In genomic region chr17:49588726-49589555, GRCh38 we compare ENCODE assay signal across 17 cellular contexts. TPM values are rescaled to one million over a fixed set of nuclear protein-coding genes. Genes with fewer than 3 reads are reported as not detected.
A peak's percentile ranks its signal among the peaks of the same experiment; 100 is the strongest.
DNase-seq lines count a peak whose midpoint lies in the region; ATAC-seq and TF ChIP-seq lines count a peak whose summit lies in the region.
"Had no signal": no experiment of that assay in that cellular context is flagged by ENCODE, and none has a peak within 500 bp of the region (broad histone marks: within the 10 kb centered on the region; RNA-seq: fewer than 3 reads in every experiment).

No MANE protein-coding gene starts in this region.

- no peaks in the 10 kb centered on the region for H4K20me1 ChIP-seq in SK-N-SH (ENCODE audit: insufficient read depth)

- no peak overlapping the region for H4K91ac ChIP-seq in mesenchymal stem cell (ENCODE audit: low read length)

- H3K4me3 ChIP-seq in SK-N-SH (ENCODE audit: low read depth in 2 of 2, low read length in 1 of 2), result no peak overlapping the region
- H3K4me3 ChIP-seq in fibroblast of mammary gland (ENCODE audit: control insufficient read depth, low read depth, low read length), result no peak overlapping the region
- no peak overlapping the region for H3K4me3 ChIP-seq in tibial artery
- peak overlapping the region in 1 of 2 experiments; percentile 3 for H3K4me3 ChIP-seq in mesenchymal stem cell (ENCODE audit: insufficient read depth in 1 of 2, low read depth in 1 of 2, low read length in 2 of 2)

- H3K4me1 Mint-ChIP-seq in activated CD8-positive, alpha-beta T cell treated with anti-CD3 and anti-CD28 coated beads, Interleukin-2, amount 10 ng/mL, durations not matched to agents 7 days and 5 days (ENCODE audit: low read depth), result peaks cover 4% of the 10 kb centered on the region
- H3K4me1 Mint-ChIP-seq in activated CD8-positive, alpha-beta T cell treated with anti-CD3 and anti-CD28 coated beads for 36 hours (ENCODE audit: low read depth), result no peaks in the 10 kb centered on the region
- no peaks in the 10 kb centered on the region for H3K4me1 Mint-ChIP-seq in stimulated activated naive B cell treated with anti-CD40 and anti-IgM and Interleukin-4, amounts not matched to agents 10 μg/mL and 1 μg/mL and 100 μg/mL, for 72 hours
- H3K4me1 Mint-ChIP-seq: activated CD4-positive, alpha-beta T cell treated with anti-CD3 and anti-CD28 coated beads for 36 hours had no signal

- no peak overlapping the region for H2BK5ac ChIP-seq in mesenchymal stem cell (ENCODE audit: low read depth, low read length, poor library complexity, severe bottlenecking)

- no peaks in the 10 kb centered on the region for H3K79me2 ChIP-seq in SK-N-SH (ENCODE audit: insufficient read depth)

- no peak overlapping the region for H3K23ac ChIP-seq in mesenchymal stem cell (ENCODE audit: low read length in 2 of 2)

- H2BK12ac ChIP-seq in mesenchymal stem cell (ENCODE audit: low read length in 2 of 2), result no peak overlapping the region

- H3K27me3 ChIP-seq in SK-N-SH (ENCODE audit: insufficient read depth) (no peaks in the 10 kb centered on the region), tibial artery (no peaks in the 10 kb centered on the region), mesenchymal stem cell (ENCODE audit: control insufficient read depth in 1 of 2, insufficient read depth in 1 of 2, low read length in 2 of 2) (no peaks in the 10 kb centered on the region)

- H3K27ac ChIP-seq in SK-N-SH (ENCODE audit: low read depth in 2 of 2, low read length in 1 of 2) (peak overlapping the region in 1 of 2 experiments; percentile 73; a peak in 2 of 4 replicates), tibial artery (peak overlapping the region; percentile 80 to 83), mesenchymal stem cell (ENCODE audit: low read length, poor library complexity, severe bottlenecking) (no peak overlapping the region)
- H3K27ac ChIP-seq: 22Rv1 had no signal

- no peak overlapping the region for H3K4ac ChIP-seq in mesenchymal stem cell (ENCODE audit: low read depth in 1 of 2, low read length in 2 of 2)

- no peak overlapping the region for H3K14ac ChIP-seq in mesenchymal stem cell (ENCODE audit: low read length in 2 of 2)

- TF ChIP-seq EP300 in SK-N-SH (IDR thresholded peaks at IDR 0.05; ENCODE audit: borderline replicate concordance in 1 of 2, low read depth in 1 of 2, low read length in 1 of 2), result no peak

- H3K9me2 ChIP-seq in SK-N-SH, result no peaks in the 10 kb centered on the region

- H3K9me3 ChIP-seq in SK-N-SH, result no peaks in the 10 kb centered on the region
- no peaks in the 10 kb centered on the region for H3K9me3 ChIP-seq in tibial artery
- H3K9me3 ChIP-seq in mesenchymal stem cell (ENCODE audit: control insufficient read depth, low read length), result no peaks in the 10 kb centered on the region

- no peak overlapping the region for H2AK5ac ChIP-seq in mesenchymal stem cell (ENCODE audit: low read length, severe bottlenecking)

- no peak overlapping the region for H3K18ac ChIP-seq in mesenchymal stem cell (ENCODE audit: low read depth in 1 of 2, low read length in 2 of 2)

- peaks cover 3 to 20% of the 10 kb centered on the region in 2 experiments; a peak in 3 of 4 replicates for H3K4me1 ChIP-seq in SK-N-SH (ENCODE audit: control insufficient read depth in 1 of 2, insufficient read depth in 2 of 2, low read depth in 1 of 2, low read length in 1 of 2)
- peaks cover 0 to 54% (median 28%) of the 10 kb centered on the region in 4 donors for H3K4me1 ChIP-seq in tibial artery
- peaks cover 9% of the 10 kb centered on the region for H3K4me1 ChIP-seq in mesenchymal stem cell (ENCODE audit: control insufficient read depth, insufficient read depth, low read depth, low read length)

- peaks cover 19% of the 10 kb centered on the region for H3F3A ChIP-seq in SK-N-SH (replicated peaks; ENCODE audit: insufficient read depth)

- intact Hi-C loops in activated CD8-positive, alpha-beta T cell treated with anti-CD3 and anti-CD28 coated beads for 36 hours (cut with micrococcal nuclease), result no loop called here
- intact Hi-C loops in tibial artery (cut with DNase I; ENCODE audit: low total_unique reads), result no loop called here

- H3K27me3 Mint-ChIP-seq in activated CD8-positive, alpha-beta T cell treated with anti-CD3 and anti-CD28 coated beads, Interleukin-2, amount 10 ng/mL, durations not matched to agents 7 days and 5 days (ENCODE audit: low read depth), result no peaks in the 10 kb centered on the region
- no peaks in the 10 kb centered on the region for H3K27me3 Mint-ChIP-seq in activated CD8-positive, alpha-beta T cell treated with anti-CD3 and anti-CD28 coated beads for 36 hours
- no peaks in the 10 kb centered on the region for H3K27me3 Mint-ChIP-seq in stimulated activated naive B cell treated with anti-CD40 and anti-IgM and Interleukin-4, amounts not matched to agents 10 μg/mL and 1 μg/mL and 100 μg/mL, for 72 hours
- H3K27me3 Mint-ChIP-seq: activated CD4-positive, alpha-beta T cell treated with anti-CD3 and anti-CD28 coated beads for 36 hours; T-helper 17 cell had no signal

- H3K9ac ChIP-seq in SK-N-SH (no peak overlapping the region), mesenchymal stem cell (ENCODE audit: low read length) (no peak overlapping the region)

- ATAC-seq in activated CD8-positive, alpha-beta T cell treated with anti-CD3 and anti-CD28 coated beads, Interleukin-2, amount 10 ng/mL, durations not matched to agents 7 days and 5 days, result peak; percentile 27
- no peak for ATAC-seq in activated CD8-positive, alpha-beta T cell treated with anti-CD3 and anti-CD28 coated beads for 36 hours
- ATAC-seq in stimulated activated naive B cell treated with anti-CD40 and anti-IgM and Interleukin-4, amounts not matched to agents 10 μg/mL and 1 μg/mL and 100 μg/mL, for 72 hours (replicated peaks), result no peak
- ATAC-seq in HG02798 (IDR thresholded peaks at IDR 0.05; ENCODE audit: poor library complexity, unreplicated experiment), result no peak
- ATAC-seq: activated CD4-positive, alpha-beta T cell treated with anti-CD3 and anti-CD28 coated beads for 36 hours; T-helper 17 cell had no signal

- H3K36me3 Mint-ChIP-seq in activated CD8-positive, alpha-beta T cell treated with anti-CD3 and anti-CD28 coated beads, Interleukin-2, amount 10 ng/mL, durations not matched to agents 7 days and 5 days (ENCODE audit: low read depth), result no peaks in the 10 kb centered on the region
- no peaks in the 10 kb centered on the region for H3K36me3 Mint-ChIP-seq in activated CD8-positive, alpha-beta T cell treated with anti-CD3 and anti-CD28 coated beads for 36 hours (ENCODE audit: low read depth)
- peaks cover 23 to 36% of the 10 kb centered on the region in 2 donors for H3K36me3 Mint-ChIP-seq in stimulated activated naive B cell treated with anti-CD40 and anti-IgM and Interleukin-4, amounts not matched to agents 10 μg/mL and 1 μg/mL and 100 μg/mL, for 72 hours

- H3K79me1 ChIP-seq in mesenchymal stem cell (replicated peaks; ENCODE audit: low read length, poor library complexity, severe bottlenecking), result peaks cover 5% of the 10 kb centered on the region

- 66% methylated on average over 7 of the region's 7 CpGs for WGBS in SK-N-SH (ENCODE audit: low lambda C conversion rate)
- 90% methylated on average over 7 of the region's 7 CpGs for WGBS in mesenchymal stem cell

- H2BK120ac ChIP-seq in mesenchymal stem cell (ENCODE audit: low read depth, low read length), result no peak overlapping the region

- H3K4me2 ChIP-seq in SK-N-SH (peak overlapping the region; percentile 59), mesenchymal stem cell (ENCODE audit: low read length, poor library complexity, severe bottlenecking) (no peak overlapping the region)

- TF ChIP-seq RAD21 in SK-N-SH (IDR thresholded peaks at IDR 0.05; ENCODE audit: low read length), result no peak

- H3K27ac Mint-ChIP-seq in activated CD8-positive, alpha-beta T cell treated with anti-CD3 and anti-CD28 coated beads, Interleukin-2, amount 10 ng/mL, durations not matched to agents 7 days and 5 days, result no peak overlapping the region
- H3K27ac Mint-ChIP-seq in activated CD8-positive, alpha-beta T cell treated with anti-CD3 and anti-CD28 coated beads for 36 hours, result no peak overlapping the region
- no peak overlapping the region for H3K27ac Mint-ChIP-seq in stimulated activated naive B cell treated with anti-CD40 and anti-IgM and Interleukin-4, amounts not matched to agents 10 μg/mL and 1 μg/mL and 100 μg/mL, for 72 hours
- H3K27ac Mint-ChIP-seq: activated CD4-positive, alpha-beta T cell treated with anti-CD3 and anti-CD28 coated beads for 36 hours; activated T-helper 1 cell treated with anti-CD3 and anti-CD28 coated beads, Interleukin-12 subunit alpha, Interleukin-12 subunit beta, Interleukin-2, Interleukin-4 antibody, amounts not matched to agents 30 ng/mL and 10 ng/mL and 1 ng/mL, durations not matched to agents 14 hours and 24 hours and 36 hours; T-helper 17 cell had no signal

- H3K36me3 ChIP-seq in SK-N-SH (replicated peaks in 1 of 2; ENCODE audit: control insufficient read depth in 1 of 2, insufficient read depth in 2 of 2, low read length in 1 of 2) (peaks cover 0 to 21% of the 10 kb centered on the region in 2 experiments), tibial artery (peaks cover 13 to 22% (median 16%) of the 10 kb centered on the region in 3 donors), mesenchymal stem cell (ENCODE audit: control insufficient read depth in 1 of 2, insufficient read depth in 2 of 2, low read depth in 1 of 2, low read length in 2 of 2) (peaks cover 20 to 26% of the 10 kb centered on the region in 2 experiments)

- no peak overlapping the region for H2AFZ ChIP-seq in SK-N-SH (ENCODE audit: low read depth)
- no peak overlapping the region for H2AFZ ChIP-seq in mesenchymal stem cell (ENCODE audit: low read depth, low read length)

- CTCF ChIA-PET in activated CD8-positive, alpha-beta T cell treated with anti-CD3 and anti-CD28 coated beads, Interleukin-2, amount 10 ng/mL, durations not matched to agents 7 days and 5 days (lab: Charles Lee), result no interaction called here
- CTCF ChIA-PET in activated CD8-positive, alpha-beta T cell treated with anti-CD3 and anti-CD28 coated beads for 36 hours (lab: Charles Lee), result interaction anchor here (1.2 to 1.5 kb wide), 3 partner anchors 19 to 102 kb away, joined by 3 to 6 read pairs (median 3); no protein-coding TSS in a partner anchor
- CTCF ChIA-PET in SK-N-SH (lab: Yijun Ruan, JAX), result interaction anchor here (0.6 to 48.9 kb wide), 6 partner anchors 12 to 105 kb away, joined by 3 to 2107 read pairs (median 4); partner anchors contain the start of genes NXPH3, SLC35B1 and SPOP

- no peak for TF ChIP-seq CTCF in activated CD8-positive, alpha-beta T cell treated with anti-CD3 and anti-CD28 coated beads for 36 hours (IDR thresholded peaks at IDR 0.05)
- no peak for TF ChIP-seq CTCF in SK-N-SH (IDR thresholded peaks at IDR 0.05)
- TF ChIP-seq CTCF in fibroblast of mammary gland (conservative IDR thresholded peaks at IDR 0.05; ENCODE audit: control insufficient read depth, insufficient read depth, low read depth, low read length), result no peak
- no peak for TF ChIP-seq CTCF in tibial artery (IDR thresholded peaks at IDR 0.05)

- H3K4me3 Mint-ChIP-seq in activated CD8-positive, alpha-beta T cell treated with anti-CD3 and anti-CD28 coated beads, Interleukin-2, amount 10 ng/mL, durations not matched to agents 7 days and 5 days, result no peak overlapping the region
- no peak overlapping the region for H3K4me3 Mint-ChIP-seq in activated CD8-positive, alpha-beta T cell treated with anti-CD3 and anti-CD28 coated beads for 36 hours
- H3K4me3 Mint-ChIP-seq in stimulated activated naive B cell treated with anti-CD40 and anti-IgM and Interleukin-4, amounts not matched to agents 10 μg/mL and 1 μg/mL and 100 μg/mL, for 72 hours, result no peak overlapping the region
- H3K4me3 Mint-ChIP-seq: activated CD4-positive, alpha-beta T cell treated with anti-CD3 and anti-CD28 coated beads for 36 hours; activated T-helper 1 cell treated with anti-CD3 and anti-CD28 coated beads, Interleukin-12 subunit alpha, Interleukin-12 subunit beta, Interleukin-2, Interleukin-4 antibody, amounts not matched to agents 30 ng/mL and 10 ng/mL and 1 ng/mL, durations not matched to agents 14 hours and 24 hours and 36 hours; T-helper 17 cell had no signal

- no peaks in the 10 kb centered on the region for H3K9me3 Mint-ChIP-seq in activated CD8-positive, alpha-beta T cell treated with anti-CD3 and anti-CD28 coated beads, Interleukin-2, amount 10 ng/mL, durations not matched to agents 7 days and 5 days (ENCODE audit: insufficient read depth)
- no peaks in the 10 kb centered on the region for H3K9me3 Mint-ChIP-seq in activated CD8-positive, alpha-beta T cell treated with anti-CD3 and anti-CD28 coated beads for 36 hours
- no peaks in the 10 kb centered on the region for H3K9me3 Mint-ChIP-seq in stimulated activated naive B cell treated with anti-CD40 and anti-IgM and Interleukin-4, amounts not matched to agents 10 μg/mL and 1 μg/mL and 100 μg/mL, for 72 hours
- H3K9me3 Mint-ChIP-seq: activated T-helper 1 cell treated with anti-CD3 and anti-CD28 coated beads, Interleukin-12 subunit alpha, Interleukin-12 subunit beta, Interleukin-2, Interleukin-4 antibody, amounts not matched to agents 30 ng/mL and 10 ng/mL and 1 ng/mL, durations not matched to agents 14 hours and 24 hours and 36 hours had no signal

- H2BK15ac ChIP-seq in mesenchymal stem cell (ENCODE audit: low read depth, poor library complexity, severe bottlenecking), result no peak overlapping the region

- H4K8ac ChIP-seq in mesenchymal stem cell (ENCODE audit: low read length), result no peak overlapping the region

- POLR2A ChIA-PET in activated CD8-positive, alpha-beta T cell treated with anti-CD3 and anti-CD28 coated beads, Interleukin-2, amount 10 ng/mL, durations not matched to agents 7 days and 5 days (lab: Charles Lee), result no interaction called here
- POLR2A ChIA-PET in activated CD8-positive, alpha-beta T cell treated with anti-CD3 and anti-CD28 coated beads for 36 hours (lab: Charles Lee), result interaction anchor here (0.6 to 1.1 kb wide), 2 partner anchors 8 to 58 kb away, joined by 3 to 4 read pairs; no protein-coding TSS in a partner anchor
- POLR2A ChIA-PET in SK-N-SH (lab: Yijun Ruan, JAX), result interaction anchor here (0.7 kb wide), 1 partner anchor 38 kb away, joined by 4 read pairs; no protein-coding TSS in a partner anchor

- no peak for DNase-seq in activated CD8-positive, alpha-beta T cell treated with anti-CD3 and anti-CD28 coated beads, Interleukin-2, amount 10 ng/mL, durations not matched to agents 7 days and 5 days
- DNase-seq in activated CD8-positive, alpha-beta T cell treated with anti-CD3 and anti-CD28 coated beads for 36 hours, result no peak
- DNase-seq in SK-N-SH (peak; percentile 18), fibroblast of mammary gland (ENCODE audit: low read depth) (peak; percentile 56), tibial artery (peak in 1 of 2 donors; percentile 78), mesenchymal stem cell (no peak)
- DNase-seq in stimulated activated naive B cell treated with anti-CD40 and anti-IgM and Interleukin-4, amounts not matched to agents 10 μg/mL and 1 μg/mL and 100 μg/mL, for 72 hours, result no peak
- DNase-seq: activated CD4-positive, alpha-beta T cell treated with anti-CD3 and anti-CD28 coated beads for 36 hours; Calu3; effector memory CD4-positive, alpha-beta T cell; NCI-H1930; NCI-H524 treated with DMSO at 0.1 percent for 48 hours; stimulated activated CD4-positive, alpha-beta T cell treated with anti-CD3 and anti-CD28 coated beads, Interleukin-2, amount 100 ng/mL, for 24 hours; T-helper 17 cell had no signal

RNA-seq across cellular contexts. Expression of gene NXPH3, which starts 13.3 kb away (rescaled TPM):
- not detected for total RNA-seq in activated CD8-positive, alpha-beta T cell treated with anti-CD3 and anti-CD28 coated beads, Interleukin-2, amount 10 ng/mL, durations not matched to agents 7 days and 5 days
- under 1 TPM; 0.20 to 0.29 TPM for total RNA-seq in activated CD8-positive, alpha-beta T cell treated with anti-CD3 and anti-CD28 coated beads for 36 hours
- polyA plus RNA-seq in SK-N-SH (2012; rRNA removed), result 0.30 and 0.31 TPM in 2 replicates
- polyA plus RNA-seq in SK-N-SH (2012; cell fraction: cytosol; rRNA removed), result 0.14 and 0.16 TPM in 2 replicates
- polyA plus RNA-seq in SK-N-SH (2012; cell fraction: nucleus; rRNA removed), result 0.25 and 0.34 TPM in 2 replicates
- polyA plus RNA-seq in mesenchymal stem cell (2013, experiment 1 of 2), result 0.01 TPM
- 0.12 TPM for polyA plus RNA-seq in mesenchymal stem cell (2013, experiment 2 of 2)
- total RNA-seq: activated T-helper 1 cell treated with anti-CD3 and anti-CD28 coated beads, Interleukin-12 subunit alpha, Interleukin-12 subunit beta, Interleukin-2, Interleukin-4 antibody, amounts not matched to agents 30 ng/mL and 10 ng/mL and 1 ng/mL, durations not matched to agents 14 hours and 24 hours and 36 hours; Calu3; T-helper 17 cell had no signal

Comparison
In these comparisons a context has a peak if more than half of its experiments do, and no peak if none do; other contexts are left out.
1. DNase-seq: peak in SK-N-SH (single experiment) and fibroblast of mammary gland (single experiment); none in activated CD8-positive, alpha-beta T cell treated with anti-CD3 and anti-CD28 coated beads, Interleukin-2, amount 10 ng/mL, durations not matched to agents 7 days and 5 days (single experiment), activated CD8-positive, alpha-beta T cell treated with anti-CD3 and anti-CD28 coated beads for 36 hours (single experiment), stimulated activated naive B cell treated with anti-CD40 and anti-IgM and Interleukin-4, amounts not matched to agents 10 μg/mL and 1 μg/mL and 100 μg/mL, for 72 hours (single experiment) and mesenchymal stem cell (single experiment).